In the genomic region with DNA sequence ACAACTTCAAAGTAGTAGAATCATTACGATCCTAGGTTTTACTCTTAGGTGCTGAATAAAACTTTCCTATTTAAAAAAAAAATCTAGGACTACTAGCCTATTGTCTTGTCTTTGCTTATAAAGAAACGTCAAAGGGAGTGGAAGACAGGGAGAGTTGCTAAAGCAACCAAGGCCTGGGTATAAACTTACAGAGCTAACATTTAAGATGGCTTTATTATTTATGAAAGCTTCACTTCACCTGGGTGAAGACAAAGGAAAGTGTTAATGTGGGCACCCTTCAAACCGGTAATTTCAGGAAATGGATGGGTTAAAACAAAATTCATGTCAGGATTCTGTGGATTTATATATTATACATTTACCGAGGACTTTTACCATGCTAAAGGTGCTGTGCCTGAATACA, we compare ENCODE assay signal across 12 cellular contexts. TPM values are rescaled to one million over a fixed set of nuclear protein-coding genes. Genes with fewer than 3 reads are reported as not detected.
DNase-seq lines count a peak whose midpoint lies in the region; ATAC-seq and TF ChIP-seq lines count a peak whose summit lies in the region.
"Had no signal": no experiment of that assay in that cellular context is flagged by ENCODE, and none has a peak within 500 bp of the region (broad histone marks: within the 10 kb centered on the region; RNA-seq: fewer than 3 reads in every experiment).

No MANE protein-coding gene starts in this region.

- H3K9me2 ChIP-seq in OCI-LY7 (ENCODE audit: insufficient read depth, low read length), result no peaks in the 10 kb centered on the region

- no peak overlapping the region for H4K91ac ChIP-seq in trophoblast cell (ENCODE audit: low read depth, low read length)

- H3K18ac ChIP-seq in trophoblast cell (ENCODE audit: low read length), result no peak overlapping the region

- no peak overlapping the region for H2AK5ac ChIP-seq in trophoblast cell (ENCODE audit: low read length)

- H3K36me3 ChIP-seq in OCI-LY7 (ENCODE audit: insufficient read depth, low read length) (peaks cover 6% of the 10 kb centered on the region; the same call in 1 of the 2 replicates), trophoblast cell (ENCODE audit: control insufficient read depth in 1 of 2, insufficient read depth in 2 of 2, low read length in 2 of 2) (no peaks in the 10 kb centered on the region), tibial artery (no peaks in the 10 kb centered on the region)

- no peak for ATAC-seq in GM18909 (IDR thresholded peaks at IDR 0.05; ENCODE audit: poor library complexity, unreplicated experiment)

- intact Hi-C loops in OCI-LY7 (cut with micrococcal nuclease; ENCODE audit: unreplicated experiment), result no loop called here
- intact Hi-C loops in tibial artery (cut with DNase I; ENCODE audit: low total_unique reads), result no loop called here

- TF ChIP-seq CTCF in GM12865 (IDR thresholded peaks at IDR 0.05; ENCODE audit: insufficient read depth, low read depth, low read length, missing control alignments) (no peak), OCI-LY7 (conservative IDR thresholded peaks at IDR 0.05; ENCODE audit: low read length) (no peak), tibial artery (IDR thresholded peaks at IDR 0.05) (no peak)

- no peak for DNase-seq in GM12865 (ENCODE audit: low read depth)
- no peak for DNase-seq in OCI-LY7 (ENCODE audit: low spot score)
- DNase-seq in epithelial cell of prostate (ENCODE audit: low read depth, low spot score), result no peak
- no peak for DNase-seq in trophoblast cell
- DNase-seq in tibial artery, result no peak
- no peak for DNase-seq in T-helper 2 cell
- DNase-seq in NCI-H2029 (lab: John Stamatoyannopoulos, UW), result no peak
- DNase-seq: activated T-cell treated with anti-CD3 and anti-CD28 coated beads, Interleukin-2, amount 50 U/mL, for 48 hours; cortex of kidney; occipital lobe; T1000 had no signal

- no peak overlapping the region for H2BK120ac ChIP-seq in trophoblast cell (ENCODE audit: insufficient read depth, low read length, poor library complexity)

- H2BK5ac ChIP-seq in trophoblast cell (ENCODE audit: low read depth, low read length, poor library complexity), result peak overlapping the region; percentile 43

- no peak overlapping the region for H3K9ac ChIP-seq in trophoblast cell (ENCODE audit: low read length)

- H3K27me3 ChIP-seq in trophoblast cell (ENCODE audit: insufficient read depth, low read length) (no peaks in the 10 kb centered on the region), tibial artery (no peaks in the 10 kb centered on the region)

- H4K20me1 ChIP-seq in OCI-LY7 (ENCODE audit: insufficient read depth, low read length), result peaks cover 11% of the 10 kb centered on the region; the same call in 1 of the 2 replicates

- no TSS peak for BruUV-seq in OCI-LY7 (replicated peaks; lab: Mats Ljungman, UMichigan)

- CTCF ChIA-PET in OCI-LY7 (lab: Charles Lee; ENCODE audit: unreplicated experiment), result no interaction called here

- H3K79me2 ChIP-seq in OCI-LY7 (ENCODE audit: insufficient read depth, low read depth, low read length), result peaks cover 35% of the 10 kb centered on the region
- peaks cover 13% of the 10 kb centered on the region for H3K79me2 ChIP-seq in trophoblast cell (ENCODE audit: control insufficient read depth, insufficient read depth, low read length, poor library complexity)

- H3K4me1 ChIP-seq in OCI-LY7 (ENCODE audit: insufficient read depth, low read length, poor library complexity, severe bottlenecking) (peaks cover 41% of the 10 kb centered on the region), trophoblast cell (ENCODE audit: control insufficient read depth in 1 of 2, insufficient read depth in 2 of 2, low read length in 2 of 2) (peaks cover 9 to 19% of the 10 kb centered on the region in 2 experiments), tibial artery (peaks cover 0 to 29% (median 23%) of the 10 kb centered on the region in 4 donors)

- POLR2A ChIA-PET in OCI-LY7 (lab: Charles Lee), result interaction anchor here (0.6 kb wide), 1 partner anchor 78 kb away, joined by 5 read pairs; no protein-coding TSS in a partner anchor

- no peak overlapping the region for H2BK12ac ChIP-seq in trophoblast cell (ENCODE audit: low read length)

- H3K23ac ChIP-seq in trophoblast cell (ENCODE audit: low read length), result no peak overlapping the region

- no peak overlapping the region for H4K8ac ChIP-seq in trophoblast cell (ENCODE audit: low read depth, low read length)

- H2AFZ ChIP-seq in OCI-LY7 (ENCODE audit: low read length) (no peak overlapping the region), trophoblast cell (ENCODE audit: insufficient read depth, low read length, poor library complexity) (no peak overlapping the region)

- no peak overlapping the region for H3K14ac ChIP-seq in trophoblast cell (ENCODE audit: low read length)

- H3K4me2 ChIP-seq in OCI-LY7 (ENCODE audit: low read length), result peak overlapping the region; percentile 74
- H3K4me2 ChIP-seq in trophoblast cell (ENCODE audit: low read length), result peak overlapping the region; percentile 29

- H3K79me1 ChIP-seq in trophoblast cell (ENCODE audit: low read length), result peaks cover 17% of the 10 kb centered on the region

- H3K4me3 ChIP-seq in GM12865 (ENCODE audit: low read depth, low read length), result peak overlapping the region; percentile 92
- H3K4me3 ChIP-seq in OCI-LY7 (ENCODE audit: low read depth, low read length, poor library complexity, severe bottlenecking), result peak overlapping the region; percentile 88
- H3K4me3 ChIP-seq in trophoblast cell (ENCODE audit: low read depth, low read length), result no peak overlapping the region
- no peak overlapping the region for H3K4me3 ChIP-seq in tibial artery

- H3K4ac ChIP-seq in trophoblast cell (ENCODE audit: low read depth, low read length), result no peak overlapping the region

- no peak overlapping the region for H4K12ac ChIP-seq in trophoblast cell (ENCODE audit: low read depth, low read length)

- no peaks in the 10 kb centered on the region for H3K9me3 ChIP-seq in OCI-LY7 (ENCODE audit: low read length)
- H3K9me3 ChIP-seq in trophoblast cell (ENCODE audit: insufficient read depth, low read depth, low read length), result no peaks in the 10 kb centered on the region
- H3K9me3 ChIP-seq in tibial artery, result no peaks in the 10 kb centered on the region

- H3K27ac ChIP-seq in OCI-LY7 (ENCODE audit: low read depth, low read length, poor library complexity, severe bottlenecking), result no peak overlapping the region
- H3K27ac ChIP-seq in epithelial cell of prostate, result peak overlapping the region; percentile 96
- H3K27ac ChIP-seq in trophoblast cell (ENCODE audit: low read depth, low read length), result no peak overlapping the region
- H3K27ac ChIP-seq in tibial artery, result peak overlapping the region in 1 of 2 donors; percentile 82

- WGBS in trophoblast cell (ENCODE audit: extremely low coverage, insufficient coverage, insufficient read length), result no CpG with 5 or more reads among the region's 4 CpGs

RNA-seq across cellular contexts. Expression of gene DUSP14, which starts 2.5 kb away (rescaled TPM):
- total RNA-seq in OCI-LY7 (2014; rRNA removed; shearing (Covaris generic)), result 21.2 and 21.5 TPM in 2 replicates
- 11.0 and 12.2 TPM in 2 replicates for total RNA-seq in OCI-LY7 (2022)
- polyA plus RNA-seq in trophoblast cell (2013), result 40.4 and 42.7 TPM in 2 replicates

Comparison
In these comparisons a context has a peak if more than half of its experiments do, and no peak if none do; other contexts are left out.
1. H3K4me3 ChIP-seq: peak in GM12865 (single experiment) and OCI-LY7 (single experiment); none in trophoblast cell (single experiment) and tibial artery (0 of 2).